ENCODE assay signal across 12 cellular contexts in genomic region chr1:99590578-99591209, GRCh38. TPM values are rescaled to one million over a fixed set of nuclear protein-coding genes. Genes with fewer than 3 reads are reported as not detected.
DNase-seq lines count a peak whose midpoint lies in the region; ATAC-seq and TF ChIP-seq lines count a peak whose summit lies in the region.
"Had no signal": no experiment of that assay in that cellular context is flagged by ENCODE, and none has a peak within 500 bp of the region (broad histone marks: within the 10 kb centered on the region; RNA-seq: fewer than 3 reads in every experiment).

No MANE protein-coding gene starts in this region.

- H3K27me3 ChIP-seq in skeletal muscle satellite cell (ENCODE audit: control insufficient read depth, insufficient read depth, low read length): no peaks in the 10 kb centered on the region

- H3K36me3 Mint-ChIP-seq in HFFc6 (ENCODE audit: low read depth): no peaks in the 10 kb centered on the region

- no peak for TF ChIP-seq CTCF in HFFc6 (IDR thresholded peaks at IDR 0.05)

- no peaks in the 10 kb centered on the region for H3K9me3 Mint-ChIP-seq in HFFc6

- no peak overlapping the region for H3K4me3 ChIP-seq in skeletal muscle satellite cell (ENCODE audit: low read length)
- H3K4me3 ChIP-seq: HAP-1, psoas muscle had no signal

- H3K27me3 Mint-ChIP-seq in HFFc6 (ENCODE audit: insufficient read depth): no peaks in the 10 kb centered on the region; the same call in 1 of the 2 replicates

- H3K27ac Mint-ChIP-seq in HFFc6: peak overlapping the region; percentile 96

- peak overlapping the region; percentile 64 for H3K4me2 ChIP-seq in skeletal muscle satellite cell (ENCODE audit: low read length)

- H3K4me1 ChIP-seq in skeletal muscle satellite cell (ENCODE audit: control insufficient read depth, insufficient read depth, low read length): peaks cover 14% of the 10 kb centered on the region
- H3K4me1 ChIP-seq: HAP-1, psoas muscle had no signal

- intact Hi-C loops in Right ventricle myocardium superior (cut with DNase I): no loop called here

- no peaks in the 10 kb centered on the region for H3K9me3 ChIP-seq in skeletal muscle satellite cell (replicated peaks; ENCODE audit: low read length)
- H3K9me3 ChIP-seq: HAP-1, psoas muscle had no signal

- peak; percentile 77 for DNase-seq in HFFc6
- peak; percentile 65 for DNase-seq in amniotic epithelial cell (ENCODE audit: low read depth)
- peak; percentile 47 for DNase-seq in Right ventricle myocardium superior
- no peak for DNase-seq in NCI-H526 (lab: John Stamatoyannopoulos, UW)
- DNase-seq in NOMO-1 treated with DMSO at 0.1 percent for 48 hours (lab: John Stamatoyannopoulos, UW; ENCODE audit: unreplicated experiment): no peak
- no peak for DNase-seq in DMS 273 treated with DMSO at 0.1 percent for 48 hours (lab: John Stamatoyannopoulos, UW)
- DNase-seq: SIG-M5; stimulated activated naive CD8-positive, alpha-beta T cell treated with anti-CD3 and anti-CD28 coated beads, Interleukin-15, Interleukin-2, amounts not matched to agents 100 U/mL and 50 U/mL, for 24 hours had no signal

- H3K4me1 Mint-ChIP-seq in HFFc6 (ENCODE audit: low read depth): peaks cover 35% of the 10 kb centered on the region

- H3K4me3 Mint-ChIP-seq in HFFc6: peak overlapping the region; percentile 60

- H3K9ac ChIP-seq in skeletal muscle satellite cell (ENCODE audit: low read depth, low read length): peak overlapping the region; percentile 71

- H3K36me3 ChIP-seq in skeletal muscle satellite cell (ENCODE audit: insufficient read depth, low read length): no peaks in the 10 kb centered on the region
- H3K36me3 ChIP-seq: HAP-1 had no signal

- ATAC-seq in Right ventricle myocardium superior (ENCODE audit: poor library complexity) (peak; percentile 87), HG02885 (IDR thresholded peaks at IDR 0.05; ENCODE audit: poor library complexity, unreplicated experiment) (no peak)
- ATAC-seq: stimulated activated naive CD8-positive, alpha-beta T cell treated with anti-CD3 and anti-CD28 coated beads, Interleukin-15, Interleukin-2, amounts not matched to agents 100 U/mL and 50 U/mL, for 24 hours had no signal

RNA-seq across cellular contexts. Expression of gene PALMD, which starts 55.2 kb away (rescaled TPM):
- not detected for total RNA-seq in HFFc6 (2021; fragmentation: NEBNext Ultra II Directional; extraction: Animal tissue kit (Norgen Biotek cat#: 25700))
- 114 TPM for total RNA-seq in Right ventricle myocardium superior
- total RNA-seq in skeletal muscle satellite cell (2012; rRNA removed): 2.0 and 3.7 TPM in 2 replicates

Comparison
In these comparisons a context has a peak if more than half of its experiments do, and no peak if none do; other contexts are left out.
1. DNase-seq: peak in HFFc6 (single experiment), amniotic epithelial cell (single experiment) and Right ventricle myocardium superior (single experiment); none in NCI-H526 (0 of 2), NOMO-1 treated with DMSO at 0.1 percent for 48 hours (single experiment) and DMS 273 treated with DMSO at 0.1 percent for 48 hours (single experiment).
2. RNA of gene PALMD, which starts 55.2 kb away (total RNA-seq): 114 TPM in Right ventricle myocardium superior (single experiment); not detected in HFFc6; every median in the first group is over 100 times any median in the second.